9 cellular contexts compared by ENCODE assay signal in the genomic region with DNA sequence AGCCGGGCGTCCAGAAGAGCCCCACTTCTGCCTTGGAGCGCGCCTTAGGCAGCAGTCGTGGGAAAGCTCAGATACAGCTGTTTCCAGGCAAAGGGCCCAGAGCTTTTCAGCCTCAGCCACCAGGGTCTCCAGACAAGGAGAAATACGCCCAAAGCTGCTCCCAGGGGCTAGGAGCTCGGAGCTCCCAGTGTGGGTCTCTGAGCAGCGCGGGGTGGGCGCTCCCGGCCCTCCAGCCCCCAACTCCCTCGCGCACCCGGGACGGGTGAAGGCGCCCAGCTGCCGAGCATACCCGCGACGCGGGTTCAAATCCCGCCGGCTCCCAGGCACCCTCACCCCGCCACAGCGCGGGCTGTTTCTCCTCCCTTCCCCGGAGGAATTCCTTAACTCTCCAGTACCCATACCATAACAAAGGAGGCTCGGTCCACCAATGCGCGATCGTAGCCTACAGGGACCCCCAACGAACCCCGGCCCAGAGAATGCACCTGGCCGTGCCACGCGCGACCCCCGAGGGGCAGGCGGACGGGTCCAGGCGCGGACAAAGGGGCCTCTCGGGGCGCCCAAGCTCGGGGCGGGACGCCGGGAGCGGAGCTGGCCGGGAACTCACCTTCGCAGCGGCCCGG. TPM values are rescaled to one million over a fixed set of nuclear protein-coding genes. Genes with fewer than 3 reads are reported as not detected.
DNase-seq lines count a peak whose midpoint lies in the region; ATAC-seq and TF ChIP-seq lines count a peak whose summit lies in the region.
"Had no signal": no experiment of that assay in that cellular context is flagged by ENCODE, and none has a peak within 500 bp of the region (broad histone marks: within the 10 kb centered on the region; RNA-seq: fewer than 3 reads in every experiment).

No MANE protein-coding gene starts in this region.

- DNase-seq in IMR-90: no peak
- DNase-seq in colonic mucosa: no peak
- DNase-seq in left kidney (ENCODE audit: low read depth, low spot score): peak; percentile 79
- DNase-seq in spleen: no peak
- no peak for DNase-seq in HUDEP-2 (lab: John Stamatoyannopoulos, UW; ENCODE audit: unreplicated experiment in 76 of 76)
- no peak for DNase-seq in activated gamma-delta T cell (lab: John Stamatoyannopoulos, UW)

- H4K20me1 ChIP-seq in IMR-90 (ENCODE audit: insufficient read depth, low read length): peaks cover 74% of the 10 kb centered on the region

- H3K56ac ChIP-seq in IMR-90 (ENCODE audit: extremely low read depth, insufficient read depth, low read length): peak overlapping the region; percentile 85

- BruUV-seq in IMR-90 (replicated peaks; lab: Mats Ljungman, UMichigan): no TSS peak

- peak overlapping the region; percentile 64 for H3K18ac ChIP-seq in IMR-90 (ENCODE audit: low read depth, low read length)

- peak overlapping the region; percentile 78 for H3K27ac ChIP-seq in IMR-90 (ENCODE audit: insufficient read depth, low read length)
- peak overlapping the region; percentile 84 for H3K27ac ChIP-seq in colonic mucosa
- peak overlapping the region; percentile 54 to 87 (median 85) for H3K27ac ChIP-seq in spleen
- H3K27ac ChIP-seq: neutrophil had no signal

- H3K9ac ChIP-seq in IMR-90 (ENCODE audit: low read depth, low read length) (peak overlapping the region; percentile 96), colonic mucosa (ENCODE audit: low read depth in 2 of 2, low read length in 2 of 2) (peak overlapping the region; percentile 29 to 71)

- CTCF ChIA-PET in IMR-90 (lab: Yijun Ruan, JAX): interaction anchor here (1.3 to 2.6 kb wide), 2 partner anchors 16 to 59 kb away, joined by 5 to 6 read pairs; no protein-coding TSS in a partner anchor

- H2BK15ac ChIP-seq in IMR-90 (ENCODE audit: low read depth, low read length): no peak overlapping the region

- in situ Hi-C loops in IMR-90 (cut with MboI; ENCODE audit: low sequenced_read_pairs): no loop called here

- dilution Hi-C loops in IMR-90 (cut with HindIII; ENCODE audit: low sequenced_read_pairs, unreplicated experiment): no loop called here

- POLR2A ChIA-PET in IMR-90 (lab: Charles Lee; ENCODE audit: unreplicated experiment): interaction anchor here (0.6 to 1.6 kb wide), 12 partner anchors 17 to 104 kb away, joined by 3 to 9 read pairs (median 4); no protein-coding TSS in a partner anchor

- H3K9me3 ChIP-seq in IMR-90 (ENCODE audit: control insufficient read depth, insufficient read depth, low read length) (no peaks in the 10 kb centered on the region), colonic mucosa (no peaks in the 10 kb centered on the region), spleen (no peaks in the 10 kb centered on the region)
- H3K9me3 ChIP-seq: neutrophil had no signal

- H3K14ac ChIP-seq in IMR-90 (replicated peaks; ENCODE audit: low read depth, low read length): peak overlapping the region; percentile 96

- 0% methylated on average over 29 of the region's 53 CpGs; no CpG with 5 or more reads in 1 of the 2 experiments for WGBS in IMR-90 (ENCODE audit: extremely low coverage in 2 of 2, insufficient read length in 1 of 2), 2 experiments
- 2 to 10% (median 3%) methylated on average over 5 to 53 of the region's 53 CpGs for WGBS in spleen, 5 donors

- ATAC-seq in IMR-90 (ENCODE audit: low read depth) (no peak), HG02981 (IDR thresholded peaks at IDR 0.05; ENCODE audit: unreplicated experiment) (no peak), GM21786 (IDR thresholded peaks at IDR 0.05; ENCODE audit: unreplicated experiment) (no peak)

- H4K5ac ChIP-seq in IMR-90 (ENCODE audit: low read depth, low read length): peak overlapping the region; percentile 42

- peak overlapping the region; percentile 86 for H3K4me2 ChIP-seq in IMR-90 (ENCODE audit: low read depth, low read length)

- no peak overlapping the region for H2BK20ac ChIP-seq in IMR-90 (ENCODE audit: low read depth, low read length)

- H3K23ac ChIP-seq in IMR-90 (ENCODE audit: low read depth, low read length): peak overlapping the region; percentile 93

- TF ChIP-seq CTCF in IMR-90 (conservative IDR thresholded peaks at IDR 0.05; ENCODE audit: low read depth, low read length) (no peak), colonic mucosa (IDR thresholded peaks at IDR 0.05) (no peak), spleen (IDR thresholded peaks at IDR 0.05 in 8 of 11, conservative IDR thresholded peaks at IDR 0.05 in 3 of 11) (no peak)

- TF ChIP-seq POLR2A in IMR-90 (IDR thresholded peaks at IDR 0.05; ENCODE audit: low read depth, low read length) (no peak), spleen (IDR thresholded peaks at IDR 0.05) (no peak)

- H3K4me3 ChIP-seq in IMR-90 (ENCODE audit: insufficient read depth, low read depth, low read length): peak overlapping the region; percentile 84
- peak overlapping the region; percentile 48 for H3K4me3 ChIP-seq in colonic mucosa
- H3K4me3 ChIP-seq in spleen: peak overlapping the region; percentile 46 to 73 (median 52)

- H4K8ac ChIP-seq in IMR-90 (ENCODE audit: low read depth in 2 of 2, low read length in 2 of 2): peak overlapping the region; percentile 53 to 60; a peak in 2 of 4 replicates

- peaks cover 36% of the 10 kb centered on the region for H3K36me3 ChIP-seq in IMR-90 (ENCODE audit: control insufficient read depth, insufficient read depth, low read length)
- no peaks in the 10 kb centered on the region for H3K36me3 ChIP-seq in colonic mucosa
- peaks cover 0 to 7% (median 0%) of the 10 kb centered on the region in 6 donors for H3K36me3 ChIP-seq in spleen
- H3K36me3 ChIP-seq: neutrophil had no signal

- H3K4me1 ChIP-seq in IMR-90 (ENCODE audit: control insufficient read depth, insufficient read depth, low read length): peaks cover 32% of the 10 kb centered on the region
- no peaks in the 10 kb centered on the region for H3K4me1 ChIP-seq in colonic mucosa
- H3K4me1 ChIP-seq in spleen: peaks cover 0 to 49% (median 16%) of the 10 kb centered on the region in 6 donors

- H3K4ac ChIP-seq in IMR-90 (ENCODE audit: low read depth, low read length): peak overlapping the region; percentile 82

- intact Hi-C loops in IMR-90 (cut with micrococcal nuclease) (loop anchor here (2.0 kb wide), 1 partner anchor 34 kb away; no protein-coding TSS in a partner anchor), colonic mucosa (cut with DNase I) (loop anchor here (5.0 kb wide), 1 partner anchor 41 kb away; no protein-coding TSS in a partner anchor), spleen (cut with DNase I; ENCODE audit: low total_unique reads) (loop anchor here (10.0 kb wide), 1 partner anchor 108 kb away; no protein-coding TSS in a partner anchor)

- peak overlapping the region; percentile 82 for H2AFZ ChIP-seq in IMR-90 (replicated peaks; ENCODE audit: low read length, poor library complexity)

- H2AK5ac ChIP-seq in IMR-90 (ENCODE audit: low read depth, low read length): peak overlapping the region; percentile 5; the same call in 1 of the 2 replicates

- peak overlapping the region; percentile 93 for H2AK9ac ChIP-seq in IMR-90 (replicated peaks; ENCODE audit: low read depth, low read length, poor library complexity)

- TF ChIP-seq RAD21 in IMR-90 (IDR thresholded peaks at IDR 0.05; ENCODE audit: low read length): no peak; the same call in 1 of the 2 replicates

- peak overlapping the region; percentile 59 for H4K91ac ChIP-seq in IMR-90 (ENCODE audit: insufficient read depth, low read depth, low read length)

- peaks cover 4 to 64% of the 10 kb centered on the region in 2 experiments; a peak in 2 of 4 replicates for H3K79me1 ChIP-seq in IMR-90 (ENCODE audit: low read depth in 1 of 2, low read length in 2 of 2)

- peaks cover 37% of the 10 kb centered on the region for H3K9me1 ChIP-seq in IMR-90 (ENCODE audit: insufficient read depth, low read length)

- H3K27me3 ChIP-seq in IMR-90 (ENCODE audit: control insufficient read depth, insufficient read depth, low read length) (no peaks in the 10 kb centered on the region), colonic mucosa (peaks cover 28% of the 10 kb centered on the region), spleen (replicated peaks in 1 of 7) (peaks cover 0 to 86% (median 27%) of the 10 kb centered on the region in 7 donors)

- H2BK120ac ChIP-seq in IMR-90 (ENCODE audit: low read depth, low read length): peak overlapping the region; percentile 63; the same call in 1 of the 2 replicates

- H2BK5ac ChIP-seq in IMR-90 (ENCODE audit: low read depth, low read length, poor library complexity, severe bottlenecking): peak overlapping the region; percentile 69

TF ChIP-seq in IMR-90, 13 proteins besides CTCF, POLR2A, EP300 and RAD21 (continues in another document):
- TF ChIP-seq MAZ (IDR thresholded peaks at IDR 0.05; ENCODE audit: borderline replicate concordance, low read depth, low read length): no peak
- TF ChIP-seq USF2 (IDR thresholded peaks at IDR 0.05; ENCODE audit: low read depth, low read length): no peak
- TF ChIP-seq RCOR1 (IDR thresholded peaks at IDR 0.05; ENCODE audit: insufficient replicate concordance, low read length): no peak
- TF ChIP-seq BHLHE40 (IDR thresholded peaks at IDR 0.05; ENCODE audit: low read depth, low read length): no peak
- TF ChIP-seq MAFK (IDR thresholded peaks at IDR 0.05; ENCODE audit: low read depth, low read length): no peak
- TF ChIP-seq RFX5 (IDR thresholded peaks at IDR 0.05; ENCODE audit: low read depth, low read length): no peak
- TF ChIP-seq CEBPB (IDR thresholded peaks at IDR 0.05; ENCODE audit: low read depth, low read length): no peak
- no peak for TF ChIP-seq SMC3 (IDR thresholded peaks at IDR 0.05; ENCODE audit: low read depth, low read length)

RNA-seq across cellular contexts. Expression of gene COL4A1, which starts 0.5 kb away (rescaled TPM):
- total RNA-seq in IMR-90 (2012; rRNA removed): 230 and 263 TPM in 2 replicates
- polyA plus RNA-seq in IMR-90 (2012; rRNA removed): 301 and 337 TPM in 2 replicates
- polyA plus RNA-seq in IMR-90 (2012; cell fraction: cytosol; rRNA removed): 173 and 272 TPM in 2 replicates
- polyA plus RNA-seq in IMR-90 (2012; cell fraction: nucleus; rRNA removed; ENCODE audit: low replicate concordance): 217 and 287 TPM in 2 replicates
- 10 to 100 TPM; 27.0 to 97.0 TPM for total RNA-seq in colonic mucosa
- 100 to 1,000 TPM; 251 to 959 (median 365) TPM for total RNA-seq in spleen
- 10 to 100 TPM; 37.9 to 71.7 (median 61.5) TPM for polyA plus RNA-seq in spleen

RNA-seq across cellular contexts. Expression of gene COL4A2, which starts 0.6 kb away (rescaled TPM):
- 90.7 and 97.5 TPM in 2 replicates for total RNA-seq in IMR-90 (2012; rRNA removed)
- polyA plus RNA-seq in IMR-90 (2012; rRNA removed): 457 and 533 TPM in 2 replicates
- polyA plus RNA-seq in IMR-90 (2012; cell fraction: cytosol; rRNA removed): 220 and 733 TPM in 2 replicates
- 553 and 1,147 TPM in 2 replicates for polyA plus RNA-seq in IMR-90 (2012; cell fraction: nucleus; rRNA removed; ENCODE audit: low replicate concordance)
- 100 to 1,000 TPM in 1 of 2 donors, 10 to 100 TPM in 1; 61.1 to 111 TPM for total RNA-seq in colonic mucosa
- 100 to 1,000 TPM; 296 to 712 (median 410) TPM for total RNA-seq in spleen
- polyA plus RNA-seq in spleen: 100 to 1,000 TPM in 1 of 3 donors, 10 to 100 TPM in 2; 52.6 to 116 (median 76.3) TPM
